In the genomic region with DNA sequence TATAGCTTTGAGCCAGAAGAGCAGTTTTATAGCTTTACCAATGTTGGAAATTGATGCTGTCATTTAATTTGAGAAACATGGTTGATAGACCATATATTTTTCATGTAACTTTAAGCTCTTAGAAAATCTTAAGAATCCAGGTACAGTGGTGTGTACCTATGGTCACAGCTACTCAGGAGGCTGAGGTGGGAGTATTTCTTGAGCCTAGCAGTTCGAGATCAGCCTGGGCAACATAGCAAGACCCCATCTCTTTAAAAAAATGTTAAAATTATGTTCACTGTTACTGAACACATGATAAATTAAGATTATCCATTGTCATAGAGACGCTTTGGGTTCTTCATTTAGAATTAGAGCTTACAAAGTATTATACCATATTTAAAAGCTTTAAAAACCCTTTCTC, we compare ENCODE assay signal across 29 cellular contexts.
"Had no signal": no experiment of that assay in that cellular context is flagged by ENCODE, and none has a peak within 500 bp of the region (broad histone marks: within the 10 kb centered on the region; RNA-seq: fewer than 3 reads in every experiment).

No MANE protein-coding gene starts in this region.

- H3K4me1 ChIP-seq: ascending aorta, breast epithelium, colonic mucosa had no signal

- H3K4me3 ChIP-seq: ascending aorta, breast epithelium, cardiac muscle cell, colonic mucosa, dorsolateral prefrontal cortex, esophagus muscularis mucosa, gastrocnemius medialis, heart right ventricle had no signal

- DNase-seq: activated CD4-positive, alpha-beta memory T cell treated with anti-CD3 and anti-CD28 coated beads, Interleukin-2, amount 10 ng/mL, durations not matched to agents 7 days and 5 days; activated CD4-positive, alpha-beta T cell treated with anti-CD3 and anti-CD28 coated beads for 1 hour; activated CD4-positive, alpha-beta T cell treated with anti-CD3 and anti-CD28 coated beads for 4 hours; activated CD4-positive, alpha-beta T cell treated with anti-CD3 and anti-CD28 coated beads, Interleukin-2, amount 10 ng/mL, durations not matched to agents 7 days and 5 days; activated CD4-positive, alpha-beta T cell treated with anti-CD3 and anti-CD28 coated beads, Interleukin-2, amount 50 U/mL, for 4 hours; activated CD8-positive, alpha-beta memory T cell treated with anti-CD3 and anti-CD28 coated beads, Interleukin-2, amount 50 U/mL, for 48 hours; activated gamma-delta T cell; activated naive CD4-positive, alpha-beta T cell; activated naive CD4-positive, alpha-beta T cell treated with anti-CD3 and anti-CD28 coated beads, Interleukin-2, amount 10 ng/mL, durations not matched to agents 7 days and 5 days; activated naive CD8-positive, alpha-beta T cell treated with anti-CD3 and anti-CD28 coated beads, Interleukin-2, amount 10 ng/mL, durations not matched to agents 7 days and 5 days; activated T-cell treated with anti-CD3 and anti-CD28 coated beads for 4 hours; activated T-cell treated with anti-CD3 and anti-CD28 coated beads, Interleukin-2, amount 50 U/mL, for 24 hours; activated T-cell treated with anti-CD3 and anti-CD28 coated beads, Interleukin-2, amount 50 U/mL, for 72 hours; central memory CD4-positive, alpha-beta T cell; colonic mucosa; effector memory CD8-positive, alpha-beta T cell; erythroblast; foreskin keratinocyte; gastrocnemius medialis; heart right ventricle; T-helper 1 cell; T-helper 17 cell; T1000 had no signal

- H3K27ac ChIP-seq: breast epithelium, cardiac muscle cell, colonic mucosa, esophagus muscularis mucosa, foreskin keratinocyte, gastrocnemius medialis, heart right ventricle had no signal

- H3K27me3 ChIP-seq: ascending aorta, breast epithelium, cardiac muscle cell, colonic mucosa, dorsolateral prefrontal cortex, esophagus muscularis mucosa, foreskin keratinocyte, gastrocnemius medialis, heart right ventricle had no signal

- H3K36me3 ChIP-seq: ascending aorta, breast epithelium, cardiac muscle cell, colonic mucosa, esophagus muscularis mucosa, gastrocnemius medialis, heart right ventricle had no signal

- H3K9me3 ChIP-seq: ascending aorta, breast epithelium, colonic mucosa, esophagus muscularis mucosa, gastrocnemius medialis, heart right ventricle had no signal

- ATAC-seq: activated naive CD4-positive, alpha-beta T cell treated with anti-CD3 and anti-CD28 coated beads, Interleukin-2, amount 50 U/mL, for 72 hours; activated T-cell treated with anti-CD3 and anti-CD28 coated beads, Interleukin-2, amount 50 U/mL, for 72 hours; effector memory CD8-positive, alpha-beta T cell; foreskin keratinocyte; gastrocnemius medialis; heart right ventricle; T-helper 17 cell had no signal
